ENCODE assay signal across 20 cellular contexts in the genomic region with DNA sequence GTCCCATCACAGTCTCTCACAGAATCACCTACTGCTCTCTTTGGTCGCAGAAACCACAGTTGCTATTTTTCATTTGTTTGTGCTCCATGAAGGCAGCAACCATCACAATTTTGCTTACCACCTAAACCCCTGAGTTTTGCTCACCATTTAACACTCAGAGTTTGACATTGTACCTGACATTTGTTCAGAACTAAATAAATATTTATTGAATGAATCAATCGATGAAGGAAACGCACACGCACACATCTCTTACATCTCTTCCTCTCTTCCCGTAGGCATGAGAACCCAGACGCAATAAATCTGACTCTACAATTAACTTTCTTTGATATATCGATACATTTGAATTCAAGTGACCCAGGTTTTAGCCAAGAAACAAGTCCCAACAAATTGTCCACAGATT.
A peak's percentile ranks its signal among the peaks of the same experiment; 100 is the strongest.
DNase-seq lines count a peak whose midpoint lies in the region; ATAC-seq and TF ChIP-seq lines count a peak whose summit lies in the region.
"Had no signal": no experiment of that assay in that cellular context is flagged by ENCODE, and none has a peak within 500 bp of the region (broad histone marks: within the 10 kb centered on the region; RNA-seq: fewer than 3 reads in every experiment).

No MANE protein-coding gene starts in this region.

- no peak overlapping the region for H3K4me3 ChIP-seq in A673 (ENCODE audit: low read depth, low read length, poor library complexity, severe bottlenecking)
- H3K4me3 ChIP-seq in HFF-Myc (replicated peaks; ENCODE audit: low read depth, low read length): no peak overlapping the region
- no peak overlapping the region for H3K4me3 ChIP-seq in ascending aorta
- H3K4me3 ChIP-seq: sigmoid colon, upper lobe of right lung had no signal

- POLR2A ChIA-PET in A673 (lab: Charles Lee; ENCODE audit: low non-redundant PET): no interaction called here

- no peaks in the 10 kb centered on the region for H3K27me3 ChIP-seq in A673 (replicated peaks; ENCODE audit: insufficient read depth, low read depth, low read length, poor library complexity)
- no peaks in the 10 kb centered on the region for H3K27me3 ChIP-seq in ascending aorta
- H3K27me3 ChIP-seq: sigmoid colon, upper lobe of right lung had no signal

- H3K36me3 ChIP-seq in A673 (ENCODE audit: insufficient read depth, low read length, poor library complexity, severe bottlenecking) (no peaks in the 10 kb centered on the region), ascending aorta (no peaks in the 10 kb centered on the region)
- H3K36me3 ChIP-seq: sigmoid colon, upper lobe of right lung, WERI-Rb-1 had no signal

- no TSS peak for BruUV-seq in A673 (replicated peaks; lab: Mats Ljungman, UMichigan)

- CTCF ChIA-PET in A673 (lab: Charles Lee): no interaction called here

- DNase-seq in A673 (ENCODE audit: low spot score) (no peak), HFF-Myc (ENCODE audit: extremely low read depth, low read depth) (peak; percentile 25), ascending aorta (ENCODE audit: low spot score in 2 of 2) (no peak), lung microvascular endothelial cell (ENCODE audit: low read depth in 2 of 2) (peak; percentile 21 to 23), islet precursor cell (no peak)
- DNase-seq: ACHN; activated CD8-positive, alpha-beta memory T cell treated with anti-CD3 and anti-CD28 coated beads, Interleukin-2, amount 50 U/mL, for 4 hours; effector memory CD4-positive, alpha-beta T cell; naive B cell; NCI-H1048; NCI-H2029; NCI-H748 treated with DMSO at 0.1 percent for 48 hours; sigmoid colon; T-helper 17 cell; upper lobe of right lung; WERI-Rb-1 had no signal

- intact Hi-C loops in A673 (cut with micrococcal nuclease; ENCODE audit: unreplicated experiment) (no loop called here), ascending aorta (cut with DNase I) (loop anchor here (5.0 kb wide), 1 partner anchor 51 kb away; no protein-coding TSS in a partner anchor)

- peaks cover 20% of the 10 kb centered on the region for H3K4me1 ChIP-seq in A673 (ENCODE audit: insufficient read depth, low read length, poor library complexity, severe bottlenecking)
- H3K4me1 ChIP-seq in ascending aorta: peaks cover 0 to under 1% of the 10 kb centered on the region in 2 donors

- H3K9me3 ChIP-seq in A673 (ENCODE audit: low read depth, low read length, poor library complexity, severe bottlenecking) (peaks cover 10% of the 10 kb centered on the region), ascending aorta (peaks cover 0 to 7% of the 10 kb centered on the region in 2 donors)
- H3K9me3 ChIP-seq: sigmoid colon, upper lobe of right lung had no signal

- TF ChIP-seq CTCF in A673 (conservative IDR thresholded peaks at IDR 0.05; ENCODE audit: low read depth, low read length) (no peak), HFF-Myc (IDR thresholded peaks at IDR 0.05; ENCODE audit: low read depth, low read length, missing control alignments) (no peak), ascending aorta (IDR thresholded peaks at IDR 0.05) (no peak)

- ATAC-seq in GM18873 (IDR thresholded peaks at IDR 0.05; ENCODE audit: low FRiP score, unreplicated experiment) (no peak), GM18520 (IDR thresholded peaks at IDR 0.05; ENCODE audit: unreplicated experiment) (no peak)
- no peak for ATAC-seq in activated CD4-positive, CD25-positive, alpha-beta regulatory T cell treated with anti-CD3 and anti-CD28 coated beads, Interleukin-2, amount 50 U/mL, for 24 hours
- ATAC-seq: T-helper 17 cell, upper lobe of right lung had no signal

- H3K27ac ChIP-seq in A673 (ENCODE audit: low read depth, low read length, poor library complexity, severe bottlenecking): peak overlapping the region; percentile 27
- peak overlapping the region; percentile 14 to 34 for H3K27ac ChIP-seq in ascending aorta
- H3K27ac ChIP-seq: C4-2B, sigmoid colon, upper lobe of right lung, WERI-Rb-1 had no signal

Comparison
In these comparisons a context has a peak if more than half of its experiments do, and no peak if none do; other contexts are left out.
1. DNase-seq: peak in HFF-Myc (single experiment) and lung microvascular endothelial cell (2 of 2); none in A673 (single experiment), ascending aorta (0 of 2) and islet precursor cell (single experiment).